16 cellular contexts compared by ENCODE assay signal in genomic region chr5:591746-592145, GRCh38. TPM values are rescaled to one million over a fixed set of nuclear protein-coding genes. Genes with fewer than 3 reads are reported as not detected.
A peak's percentile ranks its signal among the peaks of the same experiment; 100 is the strongest.
DNase-seq lines count a peak whose midpoint lies in the region; TF ChIP-seq lines count a peak whose summit lies in the region.
"Had no signal": no experiment of that assay in that cellular context is flagged by ENCODE, and none has a peak within 500 bp of the region (broad histone marks: within the 10 kb centered on the region; RNA-seq: fewer than 3 reads in every experiment).

No MANE protein-coding gene starts in this region.

- H3K27me3 ChIP-seq in endodermal cell (ENCODE audit: control insufficient read depth, insufficient read depth, low read length, poor library complexity, severe bottlenecking) (peaks cover 33% of the 10 kb centered on the region), H7 (ENCODE audit: control insufficient read depth, insufficient read depth, low read length) (no peaks in the 10 kb centered on the region)

- no peaks in the 10 kb centered on the region for H3K9me3 ChIP-seq in endodermal cell (ENCODE audit: control insufficient read depth, low read length)
- H3K9me3 ChIP-seq: stomach had no signal

- no peak overlapping the region for H3K9ac ChIP-seq in endodermal cell (ENCODE audit: extremely low read depth, low read length, poor library complexity, severe bottlenecking)

- H3K36me3 Mint-ChIP-seq in endodermal cell (ENCODE audit: low read depth): no peaks in the 10 kb centered on the region
- H3K36me3 Mint-ChIP-seq: naive thymus-derived CD8-positive, alpha-beta T cell had no signal

- no peaks in the 10 kb centered on the region for H3K4me1 ChIP-seq in endodermal cell (ENCODE audit: control insufficient read depth, insufficient read depth, low read length)
- H3K4me1 ChIP-seq: stomach had no signal

- no peak overlapping the region for H3K27ac ChIP-seq in endodermal cell (ENCODE audit: low read depth, low read length)
- H3K27ac ChIP-seq: stomach had no signal

- no peak overlapping the region for H3K4me3 Mint-ChIP-seq in endodermal cell
- H3K4me3 Mint-ChIP-seq: naive thymus-derived CD8-positive, alpha-beta T cell had no signal

- no peaks in the 10 kb centered on the region for H3K9me3 Mint-ChIP-seq in endodermal cell

- H3K4me1 Mint-ChIP-seq in endodermal cell: peaks cover 10% of the 10 kb centered on the region

- no peak overlapping the region for H3K4me3 ChIP-seq in endodermal cell (ENCODE audit: low read length)
- H3K4me3 ChIP-seq in H7 (ENCODE audit: insufficient read depth, low read depth, low read length): no peak overlapping the region
- H3K4me3 ChIP-seq: stomach had no signal

- H3K27ac Mint-ChIP-seq in endodermal cell: no peak overlapping the region

- H3K36me3 ChIP-seq in endodermal cell (ENCODE audit: control insufficient read depth, insufficient read depth, low read length): no peaks in the 10 kb centered on the region
- H3K36me3 ChIP-seq in H7 (replicated peaks; ENCODE audit: control insufficient read depth, insufficient read depth, low read length): no peaks in the 10 kb centered on the region
- H3K36me3 ChIP-seq: stomach had no signal

- WGBS in endodermal cell (ENCODE audit: insufficient coverage in 1 of 2, insufficient read length in 1 of 2), 2 experiments: 92% methylated on average over 4 to 5 of the region's 5 CpGs

- peaks cover 70% of the 10 kb centered on the region for H3K27me3 Mint-ChIP-seq in endodermal cell (ENCODE audit: insufficient read depth)

- TF ChIP-seq CTCF in endodermal cell (conservative IDR thresholded peaks at IDR 0.05): no peak

- DNase-seq in NCI-H146 (lab: John Stamatoyannopoulos, UW) (peak; percentile 52), NCI-H146 treated with DMSO at 0.1 percent for 48 hours (lab: John Stamatoyannopoulos, UW; ENCODE audit: unreplicated experiment) (no peak), NCI-H1092 (lab: John Stamatoyannopoulos, UW) (peak; percentile 31), NCI-H510A (lab: John Stamatoyannopoulos, UW) (peak; percentile 80), endodermal cell (peak; percentile 26), foreskin melanocyte (no peak), NCI-H1048 (lab: John Stamatoyannopoulos, UW) (no peak), H7 (no peak)
- DNase-seq: activated gamma-delta T cell, erythroblast, GDM1, mesenchymal stem cell, NCI-H2227 treated with DMSO at 0.1 percent for 48 hours, SW 1271 had no signal

RNA-seq across cellular contexts. Expression of gene CEP72, which starts 20.4 kb away (rescaled TPM):
- total RNA-seq in endodermal cell: 10 to 100 TPM; 35.6 to 36.5 TPM
- polyA plus RNA-seq in endodermal cell (2013, experiment 1 of 2): 16.6 TPM
- polyA plus RNA-seq in endodermal cell (2013, experiment 2 of 2): 18.2 TPM
- 12.6 and 20.7 TPM in 2 replicates for total RNA-seq in H7 (2014; rRNA removed; shearing (Covaris generic))

Comparison
In these comparisons a context has a peak if more than half of its experiments do, and no peak if none do; other contexts are left out.
1. DNase-seq: peak in NCI-H146 (single experiment), NCI-H1092 (single experiment), NCI-H510A (single experiment) and endodermal cell (single experiment); none in NCI-H146 treated with DMSO at 0.1 percent for 48 hours (single experiment), foreskin melanocyte (single experiment), NCI-H1048 (single experiment) and H7 (single experiment).